Comparison of ENCODE assay signal across 12 cellular contexts in the genomic region with DNA sequence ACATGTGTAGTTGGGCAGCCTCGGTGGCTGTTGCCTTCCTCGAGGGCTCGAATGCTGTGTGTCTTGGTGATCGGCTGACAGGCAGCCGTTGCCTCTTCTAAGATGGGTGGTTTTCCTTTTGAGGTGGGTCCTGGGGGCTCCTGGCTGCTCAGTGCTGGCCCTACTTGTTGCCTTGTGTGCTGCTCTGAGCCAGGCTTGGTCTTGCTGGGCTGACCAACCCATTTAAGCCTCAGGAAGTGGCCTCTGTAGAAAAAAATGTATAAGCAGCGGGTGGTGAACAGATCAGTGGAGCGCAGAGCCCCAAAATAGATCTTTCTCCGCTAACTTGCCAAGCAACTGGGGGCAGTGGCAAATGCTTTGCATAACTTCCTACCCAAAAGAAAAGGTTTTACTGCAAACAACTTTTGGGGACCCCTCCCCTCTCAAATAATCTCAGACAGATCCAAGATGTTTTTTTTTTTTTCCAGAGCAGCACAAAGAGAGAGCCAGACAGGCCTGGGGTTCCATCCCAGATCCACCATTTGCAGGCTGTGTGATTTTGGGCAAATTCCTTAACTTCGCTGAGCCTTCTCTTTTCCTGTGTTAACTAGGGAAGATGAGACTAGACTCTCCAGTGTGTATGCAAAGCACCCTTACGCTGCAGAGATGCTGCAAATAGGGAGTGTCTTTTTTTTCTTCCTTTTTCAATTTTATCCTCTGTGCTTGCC. TPM values are rescaled to one million over a fixed set of nuclear protein-coding genes. Genes with fewer than 3 reads are reported as not detected.
DNase-seq lines count a peak whose midpoint lies in the region; ATAC-seq, FAIRE-seq and TF ChIP-seq lines count a peak whose summit lies in the region.
"Had no signal": no experiment of that assay in that cellular context is flagged by ENCODE, and none has a peak within 500 bp of the region (broad histone marks: within the 10 kb centered on the region; RNA-seq: fewer than 3 reads in every experiment).

No MANE protein-coding gene starts in this region.

- CTCF ChIA-PET in CD8-positive, alpha-beta memory T cell (lab: Charles Lee), result interaction anchor here (1.5 kb wide), 1 partner anchor 14 kb away, joined by 3 read pairs; no protein-coding TSS in a partner anchor
- CTCF ChIA-PET in GM12878 (lab: Yijun Ruan, JAX), result interaction anchor here (1.0 to 3.8 kb wide), 7 partner anchors 8 to 52 kb away, joined by 3 to 24 read pairs (median 5); no protein-coding TSS in a partner anchor
- CTCF ChIA-PET in T-cell (lab: Charles Lee), result no interaction called here
- CTCF ChIA-PET in activated CD4-positive, alpha-beta T cell treated with anti-CD3 and anti-CD28 coated beads, Interleukin-2, amount 10 ng/mL, durations not matched to agents 7 days and 5 days (lab: Charles Lee), result interaction anchor here (0.6 kb wide), 1 partner anchor 72 kb away, joined by 3 read pairs; no protein-coding TSS in a partner anchor

- peaks cover 0 to 4% of the 10 kb centered on the region in 2 donors for H3K27me3 Mint-ChIP-seq in CD8-positive, alpha-beta memory T cell
- H3K27me3 Mint-ChIP-seq in glutamatergic neuron (ENCODE audit: unreplicated experiment) (peaks cover 1% of the 10 kb centered on the region), T-cell (peaks cover 0 to 2% of the 10 kb centered on the region in 2 donors)
- no peaks in the 10 kb centered on the region for H3K27me3 Mint-ChIP-seq in activated CD4-positive, alpha-beta T cell treated with anti-CD3 and anti-CD28 coated beads, Interleukin-2, amount 10 ng/mL, durations not matched to agents 7 days and 5 days

- RAD21 ChIA-PET in GM12878 (lab: Charles Lee; ENCODE audit: unreplicated experiment), result interaction anchor here (0.6 to 2.9 kb wide), 10 partner anchors 10 to 92 kb away, joined by 3 to 37 read pairs (median 14); no protein-coding TSS in a partner anchor

- H3K27ac Mint-ChIP-seq in CD8-positive, alpha-beta memory T cell, result peak overlapping the region in 6 of 8 donors; percentile 28 to 89 (median 62)
- H3K27ac Mint-ChIP-seq in glutamatergic neuron (ENCODE audit: unreplicated experiment) (no peak overlapping the region), T-cell (peak overlapping the region in 1 of 2 donors; percentile 17)
- no peak overlapping the region for H3K27ac Mint-ChIP-seq in activated CD4-positive, alpha-beta T cell treated with anti-CD3 and anti-CD28 coated beads, Interleukin-2, amount 10 ng/mL, durations not matched to agents 7 days and 5 days

- no TSS peak for BruUV-seq in GM12878 (replicated peaks; lab: Mats Ljungman, UMichigan)

- H3K4me1 ChIP-seq in CD8-positive, alpha-beta memory T cell (ENCODE audit: insufficient read depth, low read length), result peaks cover 9% of the 10 kb centered on the region
- H3K4me1 ChIP-seq in GM12878 (ENCODE audit: control insufficient read depth, insufficient read depth, low read length), result peaks cover 88% of the 10 kb centered on the region
- H3K4me1 ChIP-seq: psoas muscle had no signal

- peak overlapping the region; percentile 80 for H3K4me2 ChIP-seq in GM12878 (ENCODE audit: control insufficient read depth, insufficient read depth)

- no peaks in the 10 kb centered on the region for H3K36me3 ChIP-seq in CD8-positive, alpha-beta memory T cell (ENCODE audit: insufficient read depth, low read length)
- peaks cover 14 to 20% of the 10 kb centered on the region in 2 experiments for H3K36me3 ChIP-seq in GM12878 (ENCODE audit: control insufficient read depth in 2 of 2, insufficient read depth in 2 of 2, low read length in 1 of 2)
- H3K36me3 ChIP-seq: thoracic aorta had no signal

- DNase-seq in CD8-positive, alpha-beta memory T cell, result peak in 1 of 5 donors; percentile 23
- DNase-seq in GM12878 (ENCODE audit: low read depth, low spot score) (peak; percentile 90), glutamatergic neuron (no peak), globus pallidus (ENCODE audit: low spot score) (no peak), T-cell (no peak)
- DNase-seq in activated CD4-positive, alpha-beta T cell treated with anti-CD3 and anti-CD28 coated beads, Interleukin-2, amount 10 ng/mL, durations not matched to agents 7 days and 5 days, result no peak
- DNase-seq: DMS 273 treated with DMSO at 0.1 percent for 48 hours, NCI-H2081 treated with DMSO at 0.1 percent for 48 hours, psoas muscle had no signal

- H2AFZ ChIP-seq in GM12878 (ENCODE audit: control insufficient read depth, low read depth, low read length), result no peak overlapping the region

- peak; percentile 34 to 94; a peak in 2 of 4 replicates for TF ChIP-seq EP300 in GM12878 (IDR thresholded peaks at IDR 0.05; ENCODE audit: borderline replicate concordance in 1 of 2, control insufficient read depth in 1 of 2, low read depth in 2 of 2, low read length in 2 of 2)

- peaks cover 97% of the 10 kb centered on the region for H3K79me2 ChIP-seq in GM12878 (ENCODE audit: control insufficient read depth, insufficient read depth, low read length)

- peak; percentile 11; the same call in 1 of the 2 replicates for TF ChIP-seq RAD21 in GM12878 (IDR thresholded peaks at IDR 0.05; ENCODE audit: insufficient read depth, low read depth, low read length)

- H3K9ac ChIP-seq in GM12878 (ENCODE audit: control insufficient read depth, insufficient read depth, low read length), result peak overlapping the region; percentile 90

- H3K4me1 Mint-ChIP-seq in CD8-positive, alpha-beta memory T cell, result peaks cover 40 to 69% (median 42%) of the 10 kb centered on the region in 3 donors
- H3K4me1 Mint-ChIP-seq in glutamatergic neuron (ENCODE audit: low read depth, unreplicated experiment), result no peaks in the 10 kb centered on the region
- peaks cover 10 to 48% (median 12%) of the 10 kb centered on the region in 3 donors for H3K4me1 Mint-ChIP-seq in T-cell
- H3K4me1 Mint-ChIP-seq in activated CD4-positive, alpha-beta T cell treated with anti-CD3 and anti-CD28 coated beads, Interleukin-2, amount 10 ng/mL, durations not matched to agents 7 days and 5 days, result peaks cover 17% of the 10 kb centered on the region

- peak; percentile 49 for ATAC-seq in GM19372 (IDR thresholded peaks at IDR 0.05; ENCODE audit: low read depth, unreplicated experiment)
- ATAC-seq in HG03108 (IDR thresholded peaks at IDR 0.05; ENCODE audit: unreplicated experiment), result peak; percentile 41
- ATAC-seq in GM12878, result peak; percentile 68
- no peak for ATAC-seq in T-cell (replicated peaks in 1 of 4)
- ATAC-seq: psoas muscle had no signal

- TF ChIP-seq CTCF in GM12878 (IDR thresholded peaks at IDR 0.05 in 2 of 3, conservative IDR thresholded peaks at IDR 0.05 in 1 of 3; ENCODE audit: control insufficient read depth in 2 of 3, extremely low read depth in 1 of 3, insufficient read depth in 1 of 3, low read depth in 3 of 3, low read length in 3 of 3) (no peak), glutamatergic neuron (IDR thresholded peaks at IDR 0.05; ENCODE audit: partially characterized antibody, unreplicated experiment) (no peak)

- no peaks in the 10 kb centered on the region for H3K27me3 ChIP-seq in CD8-positive, alpha-beta memory T cell (ENCODE audit: insufficient read depth, low read length, poor library complexity, severe bottlenecking)
- no peaks in the 10 kb centered on the region for H3K27me3 ChIP-seq in GM12878 (replicated peaks in 1 of 2; ENCODE audit: control insufficient read depth in 2 of 2, insufficient read depth in 2 of 2, low read length in 1 of 2)

- no peak overlapping the region for H3K27ac ChIP-seq in CD8-positive, alpha-beta memory T cell (ENCODE audit: low read depth, low read length)
- peak overlapping the region; percentile 98 for H3K27ac ChIP-seq in GM12878 (ENCODE audit: control insufficient read depth, insufficient read depth)
- H3K27ac ChIP-seq: psoas muscle, thoracic aorta had no signal

- SMC1A ChIA-PET in GM12878 (lab: Charles Lee; ENCODE audit: uncharacterized antibody, unreplicated experiment), result interaction anchor here (1.0 to 5.9 kb wide), 14 partner anchors 9 to 92 kb away, joined by 3 to 63 read pairs (median 11); no protein-coding TSS in a partner anchor

- under 1% methylated on average over 10 of the region's 10 CpGs for WGBS in GM12878 (ENCODE audit: insufficient coverage, insufficient replicate concordance, low lambda C conversion rate, missing lambda C conversion rate)

- peak; percentile 82 for TF ChIP-seq POLR2A in GM12878 (IDR thresholded peaks at IDR 0.05; ENCODE audit: low read depth, low read length)

- intact Hi-C loops in GM12878 (cut with micrococcal nuclease; ENCODE audit: unreplicated experiment), result loop anchor here (2.0 kb wide), 1 partner anchor 15 kb away; no protein-coding TSS in a partner anchor

- in situ Hi-C loops in GM12878 (cut with MboI), result no loop called here

- peak overlapping the region in 3 of 7 donors; percentile 13 to 74 (median 44) for H3K4me3 Mint-ChIP-seq in CD8-positive, alpha-beta memory T cell
- H3K4me3 Mint-ChIP-seq in glutamatergic neuron (ENCODE audit: unreplicated experiment) (no peak overlapping the region), T-cell (peak overlapping the region in 1 of 3 donors; percentile 24)
- H3K4me3 Mint-ChIP-seq in activated CD4-positive, alpha-beta T cell treated with anti-CD3 and anti-CD28 coated beads, Interleukin-2, amount 10 ng/mL, durations not matched to agents 7 days and 5 days, result no peak overlapping the region

- H3K9me3 Mint-ChIP-seq in CD8-positive, alpha-beta memory T cell, result peaks cover 0 to 2% (median 0%) of the 10 kb centered on the region in 5 donors
- H3K9me3 Mint-ChIP-seq in glutamatergic neuron (ENCODE audit: unreplicated experiment) (no peaks in the 10 kb centered on the region), T-cell (no peaks in the 10 kb centered on the region)
- no peaks in the 10 kb centered on the region for H3K9me3 Mint-ChIP-seq in activated CD4-positive, alpha-beta T cell treated with anti-CD3 and anti-CD28 coated beads, Interleukin-2, amount 10 ng/mL, durations not matched to agents 7 days and 5 days

- no peaks in the 10 kb centered on the region for H4K20me1 ChIP-seq in GM12878 (ENCODE audit: control insufficient read depth, insufficient read depth)

- peaks cover 0 to 3% (median 1%) of the 10 kb centered on the region in 3 donors for H3K36me3 Mint-ChIP-seq in CD8-positive, alpha-beta memory T cell
- no peaks in the 10 kb centered on the region for H3K36me3 Mint-ChIP-seq in glutamatergic neuron (ENCODE audit: unreplicated experiment)
- H3K36me3 Mint-ChIP-seq in T-cell, result no peaks in the 10 kb centered on the region
- no peaks in the 10 kb centered on the region for H3K36me3 Mint-ChIP-seq in activated CD4-positive, alpha-beta T cell treated with anti-CD3 and anti-CD28 coated beads, Interleukin-2, amount 10 ng/mL, durations not matched to agents 7 days and 5 days (ENCODE audit: low read depth)

- no peak for FAIRE-seq in GM12878 (lab: Jason Lieb, UNC)

- no peak overlapping the region for H3K4me3 ChIP-seq in CD8-positive, alpha-beta memory T cell (ENCODE audit: low read length)
- H3K4me3 ChIP-seq in GM12878, result peak overlapping the region; percentile 71
- H3K4me3 ChIP-seq: psoas muscle, thoracic aorta had no signal

- no peaks in the 10 kb centered on the region for H3K9me3 ChIP-seq in CD8-positive, alpha-beta memory T cell (ENCODE audit: low read length)
- H3K9me3 ChIP-seq in GM12878 (replicated peaks; ENCODE audit: control insufficient read depth, insufficient read depth, low read length), result peaks cover 3% of the 10 kb centered on the region; the same call in 2 of the 3 replicates
- H3K9me3 ChIP-seq: psoas muscle, thoracic aorta had no signal

- POLR2A ChIA-PET in CD8-positive, alpha-beta memory T cell (lab: Charles Lee), result no interaction called here
- POLR2A ChIA-PET in GM12878 (lab: Charles Lee) (interaction anchor here (0.5 to 2.6 kb wide), 7 partner anchors 11 to 81 kb away, joined by 3 to 13 read pairs (median 10); no protein-coding TSS in a partner anchor), T-cell (lab: Charles Lee) (no interaction called here)
- POLR2A ChIA-PET in activated CD4-positive, alpha-beta T cell treated with anti-CD3 and anti-CD28 coated beads, Interleukin-2, amount 10 ng/mL, durations not matched to agents 7 days and 5 days (lab: Charles Lee), result no interaction called here

RNA-seq across cellular contexts. Expression of gene PLCG2, which starts 42.5 kb away (rescaled TPM):
- 10 to 100 TPM; 14.2 to 16.2 TPM for total RNA-seq in CD8-positive, alpha-beta memory T cell
- polyA plus RNA-seq in CD8-positive, alpha-beta memory T cell, result 5.4 TPM
- 718 and 719 TPM in 2 replicates for total RNA-seq in GM12878 (2013; cell fraction: nucleolus; rRNA removed)
- 131 and 138 TPM in 2 replicates for total RNA-seq in GM12878 (2014; rRNA removed)
- total RNA-seq in GM12878 (2014; rRNA removed; fragmentation: Illumina TruSeq; extraction: Trizol), result 137 and 139 TPM in 2 replicates
- 243 and 256 TPM in 2 replicates for total RNA-seq in GM12878 (2021)
- 62.1 TPM for polyA plus RNA-seq in GM12878 (2011; ENCODE audit: low read depth)
- 245 and 253 TPM in 2 replicates for polyA plus RNA-seq in GM12878 (2011; rRNA removed)
- polyA plus RNA-seq in GM12878 (2011; cell fraction: cytosol; rRNA removed), result 204 and 222 TPM in 2 replicates
- polyA plus RNA-seq in GM12878 (2011; cell fraction: nucleus; rRNA removed), result 783 and 874 TPM in 2 replicates
- polyA plus RNA-seq in GM12878 (2012), result 112 and 157 TPM in 2 replicates
- 151 and 159 TPM in 2 replicates for polyA plus RNA-seq in GM12878 (2014; fragmentation: Illumina TruSeq; extraction: Trizol)
- polyA plus RNA-seq in GM12878 (2014; fragmentation: Nextera tagmentation; extraction: Ambion mirVana), result 10 to 100 TPM; 47.6 to 53.9 TPM
- 148 and 152 TPM in 2 replicates for polyA plus RNA-seq in GM12878 (2014; rRNA removed)
- polyA plus RNA-seq in GM12878 (2016; fragmentation: Nextera tagmentation; extraction: Ambion mirVana), result 100 to 1,000 TPM; 156 to 168 TPM
- polyA minus RNA-seq in GM12878 (2011; rRNA and poly(A)+ RNA removed), result 502 and 650 TPM in 2 replicates
- 202 and 205 TPM in 2 replicates for polyA minus RNA-seq in GM12878 (2011; cell fraction: cytosol; rRNA and poly(A)+ RNA removed)
- polyA minus RNA-seq in GM12878 (2011; cell fraction: nucleus; rRNA and poly(A)+ RNA removed), result 448 and 681 TPM in 2 replicates
- 0.49 TPM for total RNA-seq in glutamatergic neuron (ENCODE audit: unreplicated experiment)
- total RNA-seq in T-cell, result 10 to 100 TPM in 4 of 5 donors, 1 to 10 TPM in 1; 7.5 to 27.1 (median 12.1) TPM
- total RNA-seq in activated CD4-positive, alpha-beta T cell treated with anti-CD3 and anti-CD28 coated beads, Interleukin-2, amount 10 ng/mL, durations not matched to agents 7 days and 5 days, result 1 to 10 TPM; 2.6 to 3.1 TPM

Comparison
In these comparisons a context has a peak if more than half of its experiments do, and no peak if none do; other contexts are left out.
1. H3K27ac Mint-ChIP-seq: peak in CD8-positive, alpha-beta memory T cell (6 of 8); none in glutamatergic neuron (single experiment) and activated CD4-positive, alpha-beta T cell treated with anti-CD3 and anti-CD28 coated beads, Interleukin-2, amount 10 ng/mL, durations not matched to agents 7 days and 5 days (single experiment).
2. ATAC-seq: peak in GM19372 (single experiment), HG03108 (single experiment) and GM12878 (single experiment); none in T-cell (0 of 4).
3. RNA of gene PLCG2, which starts 42.5 kb away (total RNA-seq): 131 to 719 TPM in GM12878; 14.2 to 16.2 TPM in CD8-positive, alpha-beta memory T cell, 7.5 to 27.1 TPM in T-cell, 2.6 to 3.1 TPM in activated CD4-positive, alpha-beta T cell treated with anti-CD3 and anti-CD28 coated beads, Interleukin-2, amount 10 ng/mL, durations not matched to agents 7 days and 5 days and 0.49 TPM in glutamatergic neuron (single experiment); every median in the first group is over 4 times any median in the second.
4. CTCF ChIA-PET loops: an anchor here in CD8-positive, alpha-beta memory T cell (1.5 kb wide), GM12878 (1.0 to 3.8 kb wide) and activated CD4-positive, alpha-beta T cell treated with anti-CD3 and anti-CD28 coated beads, Interleukin-2, amount 10 ng/mL, durations not matched to agents 7 days and 5 days (0.6 kb wide); none called in T-cell.